In the genomic region with DNA sequence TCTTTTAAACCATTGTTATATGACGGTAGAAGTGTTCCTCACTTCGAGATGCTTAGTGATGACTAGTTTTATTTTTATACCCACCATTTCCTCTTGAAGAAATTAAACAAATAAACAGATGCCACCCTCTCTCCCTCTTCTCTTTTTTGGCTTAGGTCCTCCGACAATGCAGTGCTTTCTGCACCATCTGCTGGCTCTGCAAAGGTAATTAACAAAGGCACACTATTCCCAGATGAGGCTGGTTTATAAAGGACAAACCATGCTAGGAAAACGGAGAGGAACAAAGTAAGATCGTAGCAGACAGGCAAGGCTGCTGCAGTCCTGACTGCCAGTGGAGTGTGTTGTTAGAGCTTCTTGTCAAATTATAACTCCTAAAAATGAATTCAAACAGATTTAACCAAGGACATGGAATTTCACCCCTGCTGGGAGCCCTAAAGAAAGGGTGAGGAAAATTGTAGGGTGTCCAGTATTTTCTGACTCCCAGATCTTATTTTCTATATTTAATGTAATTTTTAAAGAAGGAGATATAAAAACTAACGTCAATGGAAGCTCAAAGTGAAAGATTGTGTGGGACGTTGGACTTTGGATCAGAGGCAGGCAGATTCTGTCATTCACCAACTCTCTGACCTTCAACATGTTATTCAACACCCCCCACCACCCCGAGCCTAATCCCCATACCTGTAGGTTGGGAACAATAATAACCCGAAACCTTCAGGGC, we compare ENCODE assay signal across 17 cellular contexts.
DNase-seq lines count a peak whose midpoint lies in the region; ATAC-seq and TF ChIP-seq lines count a peak whose summit lies in the region.
"Had no signal": no experiment of that assay in that cellular context is flagged by ENCODE, and none has a peak within 500 bp of the region (broad histone marks: within the 10 kb centered on the region; RNA-seq: fewer than 3 reads in every experiment).

No MANE protein-coding gene starts in this region.

- H3K27ac ChIP-seq in HCT116 (ENCODE audit: low read depth, low read length) (no peak overlapping the region), vagina (no peak overlapping the region)
- H3K27ac ChIP-seq: thyroid gland had no signal

- CTCF ChIA-PET in HCT116 (lab: Charles Lee): no interaction called here

- H3K4me1 ChIP-seq in HCT116 (ENCODE audit: control insufficient read depth in 1 of 2, insufficient read depth in 2 of 2, low read length in 2 of 2) (peaks cover 5 to 6% of the 10 kb centered on the region in 2 experiments), vagina (peaks cover 5% of the 10 kb centered on the region)

- TF ChIP-seq POLR2A in HCT116 (IDR thresholded peaks at IDR 0.05; ENCODE audit: borderline replicate concordance, extremely low read depth, insufficient read depth, insufficient read length): no peak
- no peak for TF ChIP-seq POLR2A in vagina (IDR thresholded peaks at IDR 0.05)

- no peak for TF ChIP-seq CTCF in HCT116 (IDR thresholded peaks at IDR 0.05 in 2 of 3, conservative IDR thresholded peaks at IDR 0.05 in 1 of 3; ENCODE audit: borderline replicate concordance in 1 of 3, insufficient read depth in 1 of 3, low read depth in 2 of 3, low read length in 2 of 3)
- no peak for TF ChIP-seq CTCF in vagina (IDR thresholded peaks at IDR 0.05)

- no peaks in the 10 kb centered on the region for H3K9me2 ChIP-seq in HCT116 (ENCODE audit: insufficient read depth)

- H3K4me3 ChIP-seq in HCT116 (replicated peaks in 1 of 2; ENCODE audit: low read depth in 1 of 2, low read length in 2 of 2) (no peak overlapping the region), vagina (no peak overlapping the region)
- H3K4me3 ChIP-seq: thyroid gland had no signal

- H3K4me2 ChIP-seq in HCT116 (ENCODE audit: low read length): no peak overlapping the region

- no TSS peak for BruUV-seq in HCT116 (replicated peaks; lab: Mats Ljungman, UMichigan)

- intact Hi-C loops in HCT116 (cut with micrococcal nuclease): no loop called here
- intact Hi-C loops in vagina (cut with DNase I): no loop called here

- H3K79me2 ChIP-seq in HCT116 (ENCODE audit: insufficient read depth, low read length): no peaks in the 10 kb centered on the region

- peak; percentile 14; the same call in 1 of the 2 replicates for TF ChIP-seq RAD21 in HCT116 (IDR thresholded peaks at IDR 0.05; ENCODE audit: low read depth)

- no peaks in the 10 kb centered on the region for H3K36me3 ChIP-seq in HCT116 (ENCODE audit: control insufficient read depth in 1 of 2, insufficient read depth in 2 of 2, low read length in 2 of 2)
- H3K36me3 ChIP-seq in vagina: no peaks in the 10 kb centered on the region
- H3K36me3 ChIP-seq: thyroid gland had no signal

- ATAC-seq in HCT116 (no peak), HG02884 (IDR thresholded peaks at IDR 0.05; ENCODE audit: unreplicated experiment) (no peak)
- ATAC-seq: activated CD8-positive, alpha-beta T cell treated with anti-CD3 and anti-CD28 coated beads for 36 hours; natural killer cell treated with Interleukin-12 subunit alpha and Interleukin-12 subunit beta and Interleukin-15 and Interleukin-18, amount 100 ng/mL, for 72 hours had no signal

- H3K9ac ChIP-seq in HCT116 (ENCODE audit: low read length): no peak overlapping the region

- H3K27me3 ChIP-seq in HCT116 (ENCODE audit: insufficient read depth, low read length): no peaks in the 10 kb centered on the region
- H3K27me3 ChIP-seq in vagina: no peaks in the 10 kb centered on the region
- H3K27me3 ChIP-seq: thyroid gland had no signal

- DNase-seq in HCT116 (ENCODE audit: low read depth, low spot score): no peak
- peak; percentile 60 for DNase-seq in NCI-H345 (lab: John Stamatoyannopoulos, UW)
- DNase-seq in cerebellar nuclear complex (lab: John Stamatoyannopoulos, UW): peak; percentile 56 to 75
- DNase-seq in myocyte (ENCODE audit: low read depth): peak; percentile 39
- DNase-seq in stimulated activated naive CD4-positive, alpha-beta T cell treated with Interleukin-2 at 50 U/mL for 16 hours (lab: John Stamatoyannopoulos, UW): no peak
- DNase-seq in vagina (ENCODE audit: extremely low spot score in 2 of 2): no peak
- DNase-seq in NCI-H1694 treated with DMSO at 0.1 percent for 48 hours (lab: John Stamatoyannopoulos, UW): no peak
- DNase-seq: activated CD8-positive, alpha-beta T cell treated with anti-CD3 and anti-CD28 coated beads for 36 hours; activated gamma-delta T cell; Calu3; central memory CD4-positive, alpha-beta T cell; immature natural killer cell; NCI-H1048; small intestine; thyroid gland had no signal

- RAD21 ChIA-PET in HCT116 (lab: Charles Lee; ENCODE audit: low non-redundant PET in 1 of 2, low total read pairs in 2 of 2, uncharacterized antibody in 2 of 2, unreplicated experiment in 2 of 2): no interaction called here

- no peaks in the 10 kb centered on the region for H4K20me1 ChIP-seq in HCT116 (ENCODE audit: insufficient read depth)

- POLR2A ChIA-PET in HCT116 (lab: Charles Lee): no interaction called here

- H2AFZ ChIP-seq in HCT116 (ENCODE audit: low read depth, low read length, poor library complexity, severe bottlenecking): no peak overlapping the region

- no peaks in the 10 kb centered on the region for H3K9me3 ChIP-seq in HCT116 (ENCODE audit: control insufficient read depth in 1 of 2, insufficient read depth in 1 of 2, low read depth in 1 of 2, low read length in 2 of 2)
- no peaks in the 10 kb centered on the region for H3K9me3 ChIP-seq in vagina
- H3K9me3 ChIP-seq: thyroid gland had no signal

TF ChIP-seq in HCT116, 20 proteins besides CTCF, POLR2A, EP300 and RAD21:
- no peak for TF ChIP-seq ZNF274 (IDR thresholded peaks at IDR 0.05; ENCODE audit: low read depth, low read length)

Comparison
In these comparisons a context has a peak if more than half of its experiments do, and no peak if none do; other contexts are left out.
1. DNase-seq: peak in NCI-H345 (single experiment), cerebellar nuclear complex (2 of 2) and myocyte (single experiment); none in HCT116 (single experiment), stimulated activated naive CD4-positive, alpha-beta T cell treated with Interleukin-2 at 50 U/mL for 16 hours (single experiment), vagina (0 of 2) and NCI-H1694 treated with DMSO at 0.1 percent for 48 hours (single experiment).